Comparison of ENCODE assay signal across 9 cellular contexts in genomic region chr1:65265296-65266271, GRCh38. TPM values are rescaled to one million over a fixed set of nuclear protein-coding genes. Genes with fewer than 3 reads are reported as not detected.
DNase-seq lines count a peak whose midpoint lies in the region; ATAC-seq and TF ChIP-seq lines count a peak whose summit lies in the region.
"Had no signal": no experiment of that assay in that cellular context is flagged by ENCODE, and none has a peak within 500 bp of the region (broad histone marks: within the 10 kb centered on the region; RNA-seq: fewer than 3 reads in every experiment).

No MANE protein-coding gene starts in this region.

- TF ChIP-seq CTCF in HFF-Myc (IDR thresholded peaks at IDR 0.05; ENCODE audit: low read depth, low read length, missing control alignments) (peak; percentile 31), gastroesophageal sphincter (IDR thresholded peaks at IDR 0.05) (peak in 2 of 4 experiments; percentile 5 to 45), neural crest cell (conservative IDR thresholded peaks at IDR 0.05) (peak; percentile 45)

- WGBS in gastroesophageal sphincter (ENCODE audit: low coverage in 1 of 2), 2 donors, result 4 to 7% methylated on average over 24 to 35 of the region's 65 CpGs

- H3K27me3 ChIP-seq in gastroesophageal sphincter, result peaks cover 13% of the 10 kb centered on the region

- no peaks in the 10 kb centered on the region for H3K9me3 ChIP-seq in gastroesophageal sphincter

- peaks cover 2% of the 10 kb centered on the region for H3K36me3 Mint-ChIP-seq in activated naive CD4-positive, alpha-beta T cell treated with anti-CD3 and anti-CD28 coated beads, Interleukin-2, amount 50 U/mL, for 24 hours
- H3K36me3 Mint-ChIP-seq in neural crest cell (ENCODE audit: low read depth), result no peaks in the 10 kb centered on the region

- peak overlapping the region; percentile 82 for H3K4me3 Mint-ChIP-seq in activated naive CD4-positive, alpha-beta T cell treated with anti-CD3 and anti-CD28 coated beads, Interleukin-2, amount 50 U/mL, for 24 hours
- peak overlapping the region; percentile 82 for H3K4me3 Mint-ChIP-seq in neural crest cell

- no peak for TF ChIP-seq POLR2A in gastroesophageal sphincter (IDR thresholded peaks at IDR 0.05)

- H3K36me3 ChIP-seq in gastroesophageal sphincter, result no peaks in the 10 kb centered on the region

- H3K4me3 ChIP-seq in HFF-Myc (replicated peaks; ENCODE audit: low read depth, low read length) (peak overlapping the region; percentile 49), gastroesophageal sphincter (peak overlapping the region; percentile 38 to 62)

- DNase-seq in EH (ENCODE audit: low read depth), result peak; percentile 67
- DNase-seq in HFF-Myc (ENCODE audit: extremely low read depth, low read depth), result no peak
- DNase-seq in NCI-H69 (lab: John Stamatoyannopoulos, UW), result peak; percentile 80
- DNase-seq in neural crest cell (ENCODE audit: low read depth, low spot score), result peak; percentile 52
- DNase-seq in HT-29 (ENCODE audit: low spot score), result no peak

- ATAC-seq in gastroesophageal sphincter (peak; percentile 51), HG02571 (IDR thresholded peaks at IDR 0.05; ENCODE audit: unreplicated experiment) (no peak)

- peaks cover 28% of the 10 kb centered on the region for H3K4me1 Mint-ChIP-seq in activated naive CD4-positive, alpha-beta T cell treated with anti-CD3 and anti-CD28 coated beads, Interleukin-2, amount 50 U/mL, for 24 hours
- H3K4me1 Mint-ChIP-seq in neural crest cell, result peaks cover 18% of the 10 kb centered on the region

- H3K9me3 Mint-ChIP-seq in activated naive CD4-positive, alpha-beta T cell treated with anti-CD3 and anti-CD28 coated beads, Interleukin-2, amount 50 U/mL, for 24 hours, result no peaks in the 10 kb centered on the region
- no peaks in the 10 kb centered on the region for H3K9me3 Mint-ChIP-seq in neural crest cell

- TF ChIP-seq EP300 in gastroesophageal sphincter (IDR thresholded peaks at IDR 0.05), result no peak

- H3K27me3 Mint-ChIP-seq in activated naive CD4-positive, alpha-beta T cell treated with anti-CD3 and anti-CD28 coated beads, Interleukin-2, amount 50 U/mL, for 24 hours, result peaks cover 18% of the 10 kb centered on the region
- H3K27me3 Mint-ChIP-seq in neural crest cell (ENCODE audit: low read depth), result peaks cover 73% of the 10 kb centered on the region

- peaks cover 0 to 25% (median 0%) of the 10 kb centered on the region in 3 donors for H3K4me1 ChIP-seq in gastroesophageal sphincter

- peak overlapping the region in 2 of 4 donors; percentile 42 to 70 for H3K27ac ChIP-seq in gastroesophageal sphincter
- H3K27ac ChIP-seq: VCaP had no signal

- H3K27ac Mint-ChIP-seq in activated naive CD4-positive, alpha-beta T cell treated with anti-CD3 and anti-CD28 coated beads, Interleukin-2, amount 50 U/mL, for 24 hours, result peak overlapping the region; percentile 26
- H3K27ac Mint-ChIP-seq in neural crest cell (ENCODE audit: unreplicated experiment), result no peak overlapping the region

RNA-seq across cellular contexts. Expression of gene DNAJC6, which starts 43.8 kb away (rescaled TPM):
- total RNA-seq in gastroesophageal sphincter (1 to 10 TPM; 2.0 to 5.3 (median 3.2) TPM), neural crest cell (2.0 and 2.4 TPM in 2 replicates)
- 0.08 and 0.10 TPM in 2 replicates for total RNA-seq in HT-29 (2014; rRNA removed; shearing (Covaris generic))

Comparison
In these comparisons a context has a peak if more than half of its experiments do, and no peak if none do; other contexts are left out.
1. DNase-seq: peak in EH (single experiment), NCI-H69 (single experiment) and neural crest cell (single experiment); none in HFF-Myc (single experiment) and HT-29 (single experiment).